In genomic region chr19:10430505-10431253, GRCh38 we compare ENCODE assay signal across 8 cellular contexts. TPM values are rescaled to one million over a fixed set of nuclear protein-coding genes. Genes with fewer than 3 reads are reported as not detected.
DNase-seq lines count a peak whose midpoint lies in the region; ATAC-seq and TF ChIP-seq lines count a peak whose summit lies in the region.

No MANE protein-coding gene starts in this region.

- no peaks in the 10 kb centered on the region for H3K9me3 ChIP-seq in ascending aorta
- H3K9me3 ChIP-seq in suprapubic skin = no peaks in the 10 kb centered on the region

- no peak for TF ChIP-seq EP300 in suprapubic skin (IDR thresholded peaks at IDR 0.05)

- intact Hi-C loops in ascending aorta (cut with DNase I) (no loop called here), left colon (cut with DNase I, micrococcal nuclease) (no loop called here)

- TF ChIP-seq POLR2A in suprapubic skin (IDR thresholded peaks at IDR 0.05) = peak in 1 of 2 donors; percentile 11

- POLR2A ChIA-PET in BJ (lab: Charles Lee) = no interaction called here

- H3K27me3 ChIP-seq in BJ (ENCODE audit: control insufficient read depth, insufficient read depth, low read length) = peaks cover 7% of the 10 kb centered on the region
- no peaks in the 10 kb centered on the region for H3K27me3 ChIP-seq in ascending aorta
- peaks cover 18% of the 10 kb centered on the region for H3K27me3 ChIP-seq in suprapubic skin

- H3K27ac ChIP-seq in ascending aorta (peak overlapping the region; percentile 37 to 49), suprapubic skin (no peak overlapping the region)

- 10% methylated on average over 12 of the region's 75 CpGs for WGBS in suprapubic skin

- H3K4me3 ChIP-seq in BJ (ENCODE audit: low read depth, low read length) (peak overlapping the region; percentile 59), ascending aorta (peak overlapping the region; percentile 77), suprapubic skin (peak overlapping the region; percentile 62)

- H3K36me3 ChIP-seq in BJ (ENCODE audit: control insufficient read depth, insufficient read depth, low read length) (peaks cover 2% of the 10 kb centered on the region; the same call in 1 of the 2 replicates), ascending aorta (no peaks in the 10 kb centered on the region), suprapubic skin (no peaks in the 10 kb centered on the region)

- TF ChIP-seq CTCF in BJ (IDR thresholded peaks at IDR 0.05; ENCODE audit: insufficient read depth, low read depth, low read length) (0 out of 2 replicates have a peak, but pooled peaks have one; percentile 12), ascending aorta (IDR thresholded peaks at IDR 0.05) (no peak), suprapubic skin (IDR thresholded peaks at IDR 0.05) (no peak)

- CTCF ChIA-PET in BJ (lab: Yijun Ruan, JAX) = interaction anchor here (0.6 to 6.5 kb wide), 6 partner anchors 14 to 57 kb away, joined by 3 to 69 read pairs (median 4); partner anchors contain the start of gene CDC37

- H3K4me1 ChIP-seq in ascending aorta (peaks cover 5 to 15% of the 10 kb centered on the region in 2 donors), suprapubic skin (peaks cover 26% of the 10 kb centered on the region)

- DNase-seq in BJ (ENCODE audit: low read depth) (no peak), ascending aorta (ENCODE audit: low spot score in 2 of 2) (peak in 1 of 2 donors; percentile 71), left colon (peak; percentile 62 to 78), suprapubic skin (ENCODE audit: low spot score in 2 of 2) (no peak), SKM-1 (lab: John Stamatoyannopoulos, UW; ENCODE audit: unreplicated experiment) (no peak)

- ATAC-seq in HG02642 (IDR thresholded peaks at IDR 0.05; ENCODE audit: poor library complexity, unreplicated experiment) (peak; percentile 33), left colon (peak; percentile 73), HG03442 (IDR thresholded peaks at IDR 0.05; ENCODE audit: unreplicated experiment) (no peak), GM18867 (IDR thresholded peaks at IDR 0.05; ENCODE audit: unreplicated experiment) (no peak)

RNA-seq across cellular contexts. Expression of gene PDE4A, which starts 10.3 kb away (rescaled TPM):
- polyA plus RNA-seq in BJ (2011; rRNA removed) = 3.4 and 4.2 TPM in 2 replicates
- polyA minus RNA-seq in BJ (2011; rRNA and poly(A)+ RNA removed) = 11.1 and 15.9 TPM in 2 replicates
- total RNA-seq in ascending aorta = 59.9 TPM
- 10 to 100 TPM; 13.8 to 14.3 TPM for total RNA-seq in left colon
- 1 to 10 TPM; 3.7 to 7.9 (median 5.6) TPM for total RNA-seq in suprapubic skin

RNA-seq across cellular contexts. Expression of gene CDC37, which starts 27.3 kb away (rescaled TPM):
- polyA plus RNA-seq in BJ (2011; rRNA removed) = 361 and 429 TPM in 2 replicates
- polyA minus RNA-seq in BJ (2011; rRNA and poly(A)+ RNA removed) = 100 and 134 TPM in 2 replicates
- total RNA-seq in ascending aorta = 183 TPM
- 100 to 1,000 TPM; 129 to 161 TPM for total RNA-seq in left colon
- total RNA-seq in suprapubic skin = 100 to 1,000 TPM in 3 of 4 donors, 10 to 100 TPM in 1; 91.7 to 178 (median 109) TPM

RNA-seq across cellular contexts. Expression of gene TYK2, which starts 50.3 kb away (rescaled TPM):
- polyA plus RNA-seq in BJ (2011; rRNA removed) = 31.7 and 40.9 TPM in 2 replicates
- 30.4 and 33.3 TPM in 2 replicates for polyA minus RNA-seq in BJ (2011; rRNA and poly(A)+ RNA removed)
- total RNA-seq in ascending aorta (80.7 TPM), left colon (100 to 1,000 TPM in 1 of 2 donors, 10 to 100 TPM in 1; 91.1 to 104 TPM), suprapubic skin (100 to 1,000 TPM in 2 of 4 donors, 10 to 100 TPM in 2; 80.4 to 200 (median 124) TPM)

Comparison
In these comparisons a context has a peak if more than half of its experiments do, and no peak if none do; other contexts are left out.
1. DNase-seq: peak in left colon (2 of 2); none in BJ (single experiment), suprapubic skin (0 of 2) and SKM-1 (single experiment).
2. ATAC-seq: peak in HG02642 (single experiment) and left colon (single experiment); none in HG03442 (single experiment) and GM18867 (single experiment).
3. Peak in every context shown above with its lines, with median percentiles within 50 percentile points of each other: H3K4me3 ChIP-seq.